ENCODE assay signal across 23 cellular contexts in genomic region chr7:41536116-41536515, GRCh38.
"Had no signal": no experiment of that assay in that cellular context is flagged by ENCODE, and none has a peak within 500 bp of the region (broad histone marks: within the 10 kb centered on the region; RNA-seq: fewer than 3 reads in every experiment).

No MANE protein-coding gene starts in this region.

- H3K9me3 Mint-ChIP-seq: endodermal cell, memory B cell, type B pancreatic cell had no signal

- H3K27ac Mint-ChIP-seq: endodermal cell, memory B cell, mesothelial cell of epicardium, natural killer cell, type B pancreatic cell had no signal

- H3K9me3 ChIP-seq: colonic mucosa, gastroesophageal sphincter, lower lobe of right lung, ovary, thyroid gland, vagina had no signal

- H3K4me3 Mint-ChIP-seq: endodermal cell, memory B cell, mesothelial cell of epicardium, natural killer cell, neural crest cell, type B pancreatic cell had no signal

- H3K4me1 ChIP-seq: colonic mucosa, left ventricle myocardium inferior, lower lobe of right lung, thyroid gland, vagina had no signal

- H3K36me3 Mint-ChIP-seq: memory B cell, mesothelial cell of epicardium, natural killer cell, type B pancreatic cell had no signal

- H3K27me3 ChIP-seq: colonic mucosa, gastroesophageal sphincter, ovary, thyroid gland, vagina had no signal

- H3K4me3 ChIP-seq: colonic mucosa, gastroesophageal sphincter, left ventricle myocardium inferior, lower lobe of right lung, ovary, thyroid gland, vagina had no signal

- H3K27me3 Mint-ChIP-seq: memory B cell, type B pancreatic cell had no signal

- H3K27ac ChIP-seq: colonic mucosa, gastroesophageal sphincter, left ventricle myocardium inferior, lower lobe of right lung, ovary, thyroid gland, vagina had no signal

- FAIRE-seq: endothelial cell of umbilical vein, keratinocyte, small intestine had no signal

- DNase-seq: colonic mucosa; effector CD4-positive, alpha-beta T cell; endodermal cell; foreskin fibroblast; glutamatergic neuron; left cardiac atrium; left ventricle myocardium inferior; lower lobe of right lung; natural killer cell; ovary; right cardiac atrium; small intestine; stimulated activated CD4-positive, alpha-beta T cell treated with anti-CD3 and anti-CD28 coated beads, Interleukin-2, amount 100 ng/mL, for 48 hours; stimulated activated naive CD4-positive, alpha-beta T cell treated with Interleukin-2 at 50 U/mL for 16 hours; thyroid gland had no signal

- H3K36me3 ChIP-seq: colonic mucosa, gastroesophageal sphincter, left ventricle myocardium inferior, lower lobe of right lung, ovary, thyroid gland, vagina had no signal

- ATAC-seq: gastroesophageal sphincter, lower lobe of right lung, natural killer cell, right cardiac atrium had no signal

- H3K4me1 Mint-ChIP-seq: endodermal cell, memory B cell, natural killer cell, neural crest cell had no signal
